In the genomic region with DNA sequence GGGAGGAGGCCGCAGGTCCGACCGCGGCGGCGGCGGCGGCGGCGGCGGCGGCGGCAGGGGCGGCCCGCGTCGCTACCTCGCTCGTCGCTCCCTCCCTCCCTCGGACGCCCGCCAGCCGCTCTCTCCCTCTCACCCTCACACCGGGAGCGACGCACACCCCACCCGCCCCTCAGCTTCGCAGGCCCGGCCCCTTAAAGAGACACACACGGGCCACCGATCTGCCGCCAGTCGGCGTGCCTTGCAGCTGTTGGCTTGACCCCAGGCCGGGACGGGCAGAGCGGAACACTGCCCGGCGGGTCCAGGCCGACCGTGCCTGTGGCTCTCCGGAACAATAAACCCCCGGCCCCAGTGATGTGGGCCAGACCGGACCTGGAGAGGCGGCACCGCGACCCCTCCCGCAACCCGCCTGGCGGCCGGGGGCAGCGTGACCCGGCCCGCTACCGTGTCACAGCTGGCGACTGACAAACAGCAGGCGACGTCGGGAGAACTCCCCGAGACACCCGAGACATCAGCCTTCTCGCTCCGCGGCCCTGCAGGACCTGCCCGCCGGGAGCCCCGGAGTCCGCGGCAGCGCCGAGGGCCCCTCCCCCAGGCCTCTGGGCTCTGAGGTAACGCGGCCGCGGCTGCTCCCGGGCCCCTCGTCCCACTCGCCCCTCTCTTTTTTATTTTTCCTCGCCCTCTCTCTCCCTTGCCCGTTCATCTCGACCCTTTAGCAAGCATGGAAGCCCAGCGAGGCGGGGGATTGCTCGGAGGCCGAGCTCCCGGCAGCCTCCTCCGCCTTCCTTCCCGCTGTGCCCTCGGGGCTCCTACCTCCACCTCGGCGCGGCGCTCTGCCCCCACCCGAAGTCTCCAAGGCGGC, we compare ENCODE assay signal across 8 cellular contexts. TPM values are rescaled to one million over a fixed set of nuclear protein-coding genes. Genes with fewer than 3 reads are reported as not detected.
DNase-seq lines count a peak whose midpoint lies in the region; ATAC-seq and TF ChIP-seq lines count a peak whose summit lies in the region.

A gene with protein sequence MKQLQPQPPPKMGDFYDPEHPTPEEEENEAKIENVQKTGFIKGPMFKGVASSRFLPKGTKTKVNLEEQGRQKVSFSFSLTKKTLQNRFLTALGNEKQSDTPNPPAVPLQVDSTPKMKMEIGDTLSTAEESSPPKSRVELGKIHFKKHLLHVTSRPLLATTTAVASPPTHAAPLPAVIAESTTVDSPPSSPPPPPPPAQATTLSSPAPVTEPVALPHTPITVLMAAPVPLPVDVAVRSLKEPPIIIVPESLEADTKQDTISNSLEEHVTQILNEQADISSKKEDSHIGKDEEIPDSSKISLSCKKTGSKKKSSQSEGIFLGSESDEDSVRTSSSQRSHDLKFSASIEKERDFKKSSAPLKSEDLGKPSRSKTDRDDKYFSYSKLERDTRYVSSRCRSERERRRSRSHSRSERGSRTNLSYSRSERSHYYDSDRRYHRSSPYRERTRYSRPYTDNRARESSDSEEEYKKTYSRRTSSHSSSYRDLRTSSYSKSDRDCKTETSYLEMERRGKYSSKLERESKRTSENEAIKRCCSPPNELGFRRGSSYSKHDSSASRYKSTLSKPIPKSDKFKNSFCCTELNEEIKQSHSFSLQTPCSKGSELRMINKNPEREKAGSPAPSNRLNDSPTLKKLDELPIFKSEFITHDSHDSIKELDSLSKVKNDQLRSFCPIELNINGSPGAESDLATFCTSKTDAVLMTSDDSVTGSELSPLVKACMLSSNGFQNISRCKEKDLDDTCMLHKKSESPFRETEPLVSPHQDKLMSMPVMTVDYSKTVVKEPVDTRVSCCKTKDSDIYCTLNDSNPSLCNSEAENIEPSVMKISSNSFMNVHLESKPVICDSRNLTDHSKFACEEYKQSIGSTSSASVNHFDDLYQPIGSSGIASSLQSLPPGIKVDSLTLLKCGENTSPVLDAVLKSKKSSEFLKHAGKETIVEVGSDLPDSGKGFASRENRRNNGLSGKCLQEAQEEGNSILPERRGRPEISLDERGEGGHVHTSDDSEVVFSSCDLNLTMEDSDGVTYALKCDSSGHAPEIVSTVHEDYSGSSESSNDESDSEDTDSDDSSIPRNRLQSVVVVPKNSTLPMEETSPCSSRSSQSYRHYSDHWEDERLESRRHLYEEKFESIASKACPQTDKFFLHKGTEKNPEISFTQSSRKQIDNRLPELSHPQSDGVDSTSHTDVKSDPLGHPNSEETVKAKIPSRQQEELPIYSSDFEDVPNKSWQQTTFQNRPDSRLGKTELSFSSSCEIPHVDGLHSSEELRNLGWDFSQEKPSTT (N-terminal part only) (minus strand): TSS at position 124 of the 859 bp plus-strand sequence. CDS start 189 bp downstream, outside the sequence.

- peak within 1 kb of the TSS; percentile 96 to 99 (median 99) for H3K27ac Mint-ChIP-seq in naive thymus-derived CD8-positive, alpha-beta T cell
- peak within 1 kb of the TSS; percentile 98 for H3K27ac Mint-ChIP-seq in stimulated activated naive B cell treated with anti-CD40 and anti-IgM and Interleukin-4, amounts not matched to agents 10 μg/mL and 1 μg/mL and 100 μg/mL, for 72 hours

- no peaks in the 10 kb centered on the region for H3K9me2 ChIP-seq in DOHH2 (replicated peaks; ENCODE audit: control insufficient read depth, low read length)

- H3K36me3 Mint-ChIP-seq in naive thymus-derived CD8-positive, alpha-beta T cell: peaks cover 0 to 4% (median 2%) of the 10 kb centered on the region in 3 donors
- H3K36me3 Mint-ChIP-seq in stimulated activated naive B cell treated with anti-CD40 and anti-IgM and Interleukin-4, amounts not matched to agents 10 μg/mL and 1 μg/mL and 100 μg/mL, for 72 hours: peaks cover 12 to 15% of the 10 kb centered on the region in 2 donors

- H3K4me2 ChIP-seq in DOHH2 (ENCODE audit: low read length): peak within 1 kb of the TSS; percentile 85
- peak within 1 kb of the TSS; percentile 95 for H3K4me2 ChIP-seq in fibroblast of lung (ENCODE audit: extremely low read depth, insufficient read depth, low read length)

- H3K27ac ChIP-seq in DOHH2 (ENCODE audit: low read depth, low read length) (peak within 1 kb of the TSS; percentile 67), fibroblast of lung (ENCODE audit: insufficient read depth, low read length) (peak within 1 kb of the TSS; percentile 90)

- peaks cover 21 to 57% (median 50%) of the 10 kb centered on the region in 4 donors for H3K4me1 Mint-ChIP-seq in naive thymus-derived CD8-positive, alpha-beta T cell
- H3K4me1 Mint-ChIP-seq in stimulated activated naive B cell treated with anti-CD40 and anti-IgM and Interleukin-4, amounts not matched to agents 10 μg/mL and 1 μg/mL and 100 μg/mL, for 72 hours: peaks cover 20 to 41% of the 10 kb centered on the region in 2 donors

- no peaks in the 10 kb centered on the region for H3F3A ChIP-seq in DOHH2 (ENCODE audit: control insufficient read depth, insufficient read depth)

- peak within 1 kb of the TSS; percentile 90 for H2AFZ ChIP-seq in fibroblast of lung (ENCODE audit: low read length)

- peaks cover 67% of the 10 kb centered on the region for H3K79me2 ChIP-seq in DOHH2 (ENCODE audit: control insufficient read depth, low read length)
- H3K79me2 ChIP-seq in fibroblast of lung (ENCODE audit: control insufficient read depth, insufficient read depth, low read length): peaks cover 63% of the 10 kb centered on the region

- peak within 1 kb of the TSS; percentile 92 for H3K9ac ChIP-seq in fibroblast of lung (ENCODE audit: insufficient read depth, low read length)

- peak within 1 kb of the TSS; percentile 83 for H3K4me3 ChIP-seq in DOHH2 (ENCODE audit: low read length)
- peak within 1 kb of the TSS; percentile 89 to 97 (median 94) for H3K4me3 ChIP-seq in fibroblast of lung (replicated peaks in 1 of 4; ENCODE audit: control extremely low read depth in 1 of 4, insufficient read depth in 1 of 4, low read depth in 3 of 4, low read length in 4 of 4)

- peak; percentile 81 for DNase-seq in KG1 (lab: John Stamatoyannopoulos, UW)
- DNase-seq in RPMI8226: peak; percentile 95
- DNase-seq in activated T-helper 1 cell treated with anti-CD3 and anti-CD28 coated beads, Interleukin-2, amount 50 U/mL, for 16 hours (ENCODE audit: low read depth in 1 of 2, low spot score in 1 of 2): peak; percentile 70 to 76
- DNase-seq in fibroblast of lung (ENCODE audit: low read depth in 2 of 2): peak; percentile 92 to 93
- DNase-seq in naive thymus-derived CD8-positive, alpha-beta T cell: peak; percentile 74 to 93 (median 80)
- peak; percentile 81 for DNase-seq in stimulated activated naive B cell treated with anti-CD40 and anti-IgM and Interleukin-4, amounts not matched to agents 10 μg/mL and 1 μg/mL and 100 μg/mL, for 72 hours

- H3K36me3 ChIP-seq in DOHH2 (ENCODE audit: control insufficient read depth, low read length) (peaks cover 24% of the 10 kb centered on the region), fibroblast of lung (ENCODE audit: control insufficient read depth, insufficient read depth, low read length) (no peaks in the 10 kb centered on the region)

- peaks cover 0 to 1% (median 0%) of the 10 kb centered on the region in 9 donors for H3K9me3 Mint-ChIP-seq in naive thymus-derived CD8-positive, alpha-beta T cell
- H3K9me3 Mint-ChIP-seq in stimulated activated naive B cell treated with anti-CD40 and anti-IgM and Interleukin-4, amounts not matched to agents 10 μg/mL and 1 μg/mL and 100 μg/mL, for 72 hours: no peaks in the 10 kb centered on the region

- H3K27me3 Mint-ChIP-seq in naive thymus-derived CD8-positive, alpha-beta T cell: peaks cover 0 to 3% (median 0%) of the 10 kb centered on the region in 5 donors
- no peaks in the 10 kb centered on the region for H3K27me3 Mint-ChIP-seq in stimulated activated naive B cell treated with anti-CD40 and anti-IgM and Interleukin-4, amounts not matched to agents 10 μg/mL and 1 μg/mL and 100 μg/mL, for 72 hours

- POLR2A ChIA-PET in naive thymus-derived CD8-positive, alpha-beta T cell (lab: Charles Lee): interaction anchor here (0.5 to 2.5 kb wide), 22 partner anchors 15 to 924 kb away, joined by 3 to 13 read pairs (median 3); a partner anchor contains a TSS

- peak within 1 kb of the TSS; percentile 89 to 100 (median 98) for H3K4me3 Mint-ChIP-seq in naive thymus-derived CD8-positive, alpha-beta T cell
- H3K4me3 Mint-ChIP-seq in stimulated activated naive B cell treated with anti-CD40 and anti-IgM and Interleukin-4, amounts not matched to agents 10 μg/mL and 1 μg/mL and 100 μg/mL, for 72 hours: peak within 1 kb of the TSS; percentile 90 to 93

- H3K9me3 ChIP-seq in DOHH2 (ENCODE audit: control insufficient read depth, insufficient read depth, low read length): no peaks in the 10 kb centered on the region
- no peaks in the 10 kb centered on the region for H3K9me3 ChIP-seq in fibroblast of lung (ENCODE audit: control insufficient read depth, insufficient read depth, low read depth, low read length)

- TF ChIP-seq CTCF in DOHH2 (IDR thresholded peaks at IDR 0.05; ENCODE audit: low read depth, low read length, poor library complexity, severe bottlenecking) (peak; percentile 58), fibroblast of lung (conservative IDR thresholded peaks at IDR 0.05 in 1 of 2, IDR thresholded peaks at IDR 0.05 in 1 of 2; ENCODE audit: low read depth in 1 of 2, low read length in 2 of 2) (peak in 1 of 2 donors; percentile 32)

- H3K27me3 ChIP-seq in DOHH2 (ENCODE audit: control insufficient read depth, low read length): no peaks in the 10 kb centered on the region
- H3K27me3 ChIP-seq in fibroblast of lung (ENCODE audit: control insufficient read depth, insufficient read depth, low read length): no peaks in the 10 kb centered on the region

- H4K20me1 ChIP-seq in DOHH2 (ENCODE audit: control insufficient read depth, insufficient read depth, low read depth, low read length) (peaks cover 25% of the 10 kb centered on the region), fibroblast of lung (ENCODE audit: control insufficient read depth, extremely low read depth, insufficient read depth, low read length) (peaks cover 2% of the 10 kb centered on the region)

- H3K4me1 ChIP-seq in DOHH2 (ENCODE audit: control insufficient read depth, low read length) (peaks cover 43% of the 10 kb centered on the region), fibroblast of lung (ENCODE audit: control insufficient read depth, extremely low read depth, insufficient read depth, low read length) (peaks cover 2% of the 10 kb centered on the region)

- peak; percentile 57 for ATAC-seq in GM21717 (IDR thresholded peaks at IDR 0.05; ENCODE audit: unreplicated experiment)
- peak; percentile 85 for ATAC-seq in naive thymus-derived CD8-positive, alpha-beta T cell
- ATAC-seq in stimulated activated naive B cell treated with anti-CD40 and anti-IgM and Interleukin-4, amounts not matched to agents 10 μg/mL and 1 μg/mL and 100 μg/mL, for 72 hours (replicated peaks): peak; percentile 90 to 92

RNA-seq across cellular contexts. Expression of the gene that starts here (rescaled TPM):
- total RNA-seq in fibroblast of lung: 30.8 and 35.3 TPM in 2 replicates
- 19.2 and 22.5 TPM in 2 replicates for polyA plus RNA-seq in fibroblast of lung
- polyA plus RNA-seq in fibroblast of lung (2012): 13.7 and 18.1 TPM in 2 replicates
- polyA minus RNA-seq in fibroblast of lung (ENCODE audit: low replicate concordance): 11.7 and 15.4 TPM in 2 replicates
- 10 to 100 TPM; 77.2 to 85.0 TPM for total RNA-seq in naive thymus-derived CD8-positive, alpha-beta T cell
- 10 to 100 TPM; 11.8 to 23.4 (median 14.3) TPM for polyA plus RNA-seq in naive thymus-derived CD8-positive, alpha-beta T cell

Comparison
In these comparisons a context has a peak if more than half of its experiments do, and no peak if none do; other contexts are left out.
1. Peak in every context shown above with its lines: DNase-seq, ATAC-seq, H3K4me3 ChIP-seq and H3K27ac ChIP-seq.